ENCODE assay signal across 9 cellular contexts in genomic region chr19:6632747-6633455, GRCh38. TPM values are rescaled to one million over a fixed set of nuclear protein-coding genes. Genes with fewer than 3 reads are reported as not detected.
A peak's percentile ranks its signal among the peaks of the same experiment; 100 is the strongest.
DNase-seq lines count a peak whose midpoint lies in the region; ATAC-seq, FAIRE-seq and TF ChIP-seq lines count a peak whose summit lies in the region.
"Not testable (repeated sequence)": the region's sequence is repeated elsewhere in the genome, so short reads cannot be mapped to it uniquely, and the experiment has no call there.
"Had no signal": no experiment of that assay in that cellular context is flagged by ENCODE, and none has a peak within 500 bp of the region (broad histone marks: within the 10 kb centered on the region; RNA-seq: fewer than 3 reads in every experiment).

No MANE protein-coding gene starts in this region.

- not testable (repeated sequence) for TF ChIP-seq POLR2A in body of pancreas (IDR thresholded peaks at IDR 0.05); suprapubic skin (IDR thresholded peaks at IDR 0.05)

- not testable (repeated sequence) for H3K4me3 ChIP-seq in body of pancreas, suprapubic skin

- H3K36me3 Mint-ChIP-seq in WTC11: peaks cover 11% of the 10 kb centered on the region

- H3K4me3 Mint-ChIP-seq in WTC11: not testable (repeated sequence)

- H3K27ac Mint-ChIP-seq in WTC11: not testable (repeated sequence)

- intact Hi-C loops in body of pancreas (cut with DNase I): loop anchor here (10.0 kb wide), 2 partner anchors 108 to 232 kb away; no protein-coding TSS in a partner anchor
- intact Hi-C loops in left cardiac atrium (cut with DNase I): loop anchor here (2.0 to 10.0 kb wide), 5 partner anchors 116 to 232 kb away; partner anchors contain the start of gene SH2D3A (in 1 of the 2)

- H3K27me3 ChIP-seq in body of pancreas, suprapubic skin: not testable (repeated sequence)

- not testable (repeated sequence) for H3K9me3 ChIP-seq in body of pancreas, suprapubic skin

- DNase-seq in D721Med (ENCODE audit: insufficient read length, low spot score); HTR-8/SVneo (ENCODE audit: insufficient read length, low spot score): not testable (repeated sequence)
- DNase-seq in NK-92 treated with Interleukin-12 subunit alpha and Interleukin-12 subunit beta, amount 100 ng/mL, for 24 hours (lab: John Stamatoyannopoulos, UW): peak; percentile 48
- DNase-seq in WTC11 (ENCODE audit: low spot score) (peak; percentile 75), body of pancreas (peak; percentile 71 to 83 (median 78)), left cardiac atrium (peak; percentile 71), nucleus accumbens (lab: John Stamatoyannopoulos, UW) (peak in 52 of 56 donors; percentile 1 to 84 (median 49)), suprapubic skin (ENCODE audit: low spot score in 2 of 2) (peak in 1 of 2 donors; percentile 82)

- H3K4me1 Mint-ChIP-seq in WTC11: not testable (repeated sequence)

- not testable (repeated sequence) for H3K27ac ChIP-seq in body of pancreas, suprapubic skin

- WGBS in body of pancreas, 2 donors: 37 to 49% methylated on average over 23 to 26 of the region's 26 CpGs
- 47% methylated on average over 25 of the region's 26 CpGs for WGBS in suprapubic skin

- H3K27me3 Mint-ChIP-seq in WTC11 (ENCODE audit: low read depth): peaks cover 16% of the 10 kb centered on the region

- not testable (repeated sequence) for H3K4me1 ChIP-seq in body of pancreas, suprapubic skin

- not testable (repeated sequence) for H3K36me3 ChIP-seq in body of pancreas (replicated peaks in 1 of 2; ENCODE audit: insufficient read depth in 1 of 2, low read depth in 2 of 2); suprapubic skin

- CTCF ChIA-PET in WTC11 (lab: Charles Lee): interaction anchor here (0.6 to 1.5 kb wide), 13 partner anchors 28 to 280 kb away, joined by 3 to 15 read pairs (median 4); partner anchors contain the start of gene GPR108

- peaks cover 34% of the 10 kb centered on the region for H3K9me3 Mint-ChIP-seq in WTC11

- FAIRE-seq in D721Med (lab: Jason Lieb, UNC): not testable (repeated sequence)
- peak; percentile 57 for FAIRE-seq in HTR-8/SVneo (lab: Jason Lieb, UNC)

- TF ChIP-seq CTCF in D721Med (IDR thresholded peaks at IDR 0.05; ENCODE audit: insufficient read depth, missing control alignments): peak; percentile 61
- peak; percentile 38; the same call in 1 of the 2 replicates for TF ChIP-seq CTCF in WTC11 (IDR thresholded peaks at IDR 0.05)
- peak; percentile 50 to 78 (median 69) for TF ChIP-seq CTCF in body of pancreas (IDR thresholded peaks at IDR 0.05)
- TF ChIP-seq CTCF in suprapubic skin (IDR thresholded peaks at IDR 0.05): peak; percentile 35 to 62

- not testable (repeated sequence) for TF ChIP-seq EP300 in suprapubic skin (IDR thresholded peaks at IDR 0.05)

- POLR2A ChIA-PET in WTC11 (lab: Charles Lee): not testable (repeated sequence)

- not testable (repeated sequence) for ATAC-seq in WTC11, left cardiac atrium
- ATAC-seq in body of pancreas: peak; percentile 45

RNA-seq across cellular contexts. Expression of gene TNFSF14, which starts 37.1 kb away (rescaled TPM):
- total RNA-seq in WTC11 (2021) (0.13 to 0.27 TPM (median 0.27 TPM) in 3 replicates), body of pancreas (1 to 10 TPM in 1 of 2 donors, under 1 TPM in 1; 0.26 to 4.3 TPM), left cardiac atrium (1 to 10 TPM; 2.1 to 3.2 TPM), suprapubic skin (not detected)

RNA-seq across cellular contexts. Expression of gene CD70, which starts 42.0 kb away (rescaled TPM):
- 1.7 to 2.1 TPM (median 1.7 TPM) in 3 replicates for total RNA-seq in WTC11 (2021)
- not detected for total RNA-seq in body of pancreas
- total RNA-seq in left cardiac atrium: not detected
- total RNA-seq in suprapubic skin: under 1 TPM in 1 of 4 donors, not detected in 3; 0.97 TPM
- total RNA-seq: naive thymus-derived CD8-positive, alpha-beta T cell had no signal
